17 cellular contexts compared by ENCODE assay signal in the genomic region with DNA sequence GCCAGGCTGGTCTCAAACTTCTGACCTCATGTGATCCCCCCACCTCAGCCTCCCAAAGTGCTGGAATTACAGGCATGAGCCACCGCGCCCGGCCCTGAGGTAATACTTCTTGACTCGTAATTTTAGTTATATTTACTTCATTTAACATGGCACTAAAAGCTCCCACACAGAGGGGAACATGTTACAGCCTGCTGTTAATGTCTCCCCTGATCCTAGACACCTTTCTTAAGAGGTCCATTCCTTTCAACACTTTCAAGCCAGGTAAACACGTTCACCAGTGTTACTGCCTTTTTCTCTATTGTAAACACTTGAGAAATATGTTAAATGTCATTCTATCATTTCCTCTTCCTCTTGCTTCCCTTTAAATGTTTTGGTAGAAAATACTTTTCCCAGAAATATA.
DNase-seq lines count a peak whose midpoint lies in the region; ATAC-seq, FAIRE-seq and TF ChIP-seq lines count a peak whose summit lies in the region.
"Had no signal": no experiment of that assay in that cellular context is flagged by ENCODE, and none has a peak within 500 bp of the region (broad histone marks: within the 10 kb centered on the region; RNA-seq: fewer than 3 reads in every experiment).

No MANE protein-coding gene starts in this region.

- 0 out of 2 replicates have a peak overlapping the region, but pooled peaks have one; percentile 78 for H3K27ac ChIP-seq in ACC112 (ENCODE audit: low read depth, low read length)
- peak overlapping the region; percentile 52 for H3K27ac ChIP-seq in astrocyte (ENCODE audit: low read depth, low read length)
- H3K27ac ChIP-seq in hepatocyte, result peak overlapping the region; percentile 17
- H3K27ac ChIP-seq in heart left ventricle, result no peak overlapping the region
- H3K27ac ChIP-seq: A549, SJSA1 had no signal

- H3K9me3 ChIP-seq in astrocyte (ENCODE audit: insufficient read depth, low read depth, low read length), result no peaks in the 10 kb centered on the region
- H3K9me3 ChIP-seq in hepatocyte (ENCODE audit: low read depth), result no peaks in the 10 kb centered on the region
- no peaks in the 10 kb centered on the region for H3K9me3 ChIP-seq in heart left ventricle
- H3K9me3 ChIP-seq: A549, SJSA1 had no signal

- WGBS in hepatocyte (ENCODE audit: low lambda C conversion rate, missing lambda C conversion rate), result 70% methylated on average over 5 of the region's 5 CpGs
- WGBS in heart left ventricle, 4 donors, result 68 to 79% (median 72%) methylated on average over 5 of the region's 5 CpGs

- H3K4me3 Mint-ChIP-seq in astrocyte (ENCODE audit: unreplicated experiment), result no peak overlapping the region
- H3K4me3 Mint-ChIP-seq: H9 had no signal

- no peak overlapping the region for H3K4me3 ChIP-seq in ACC112 (ENCODE audit: low read depth, low read length)
- no peak overlapping the region for H3K4me3 ChIP-seq in astrocyte (ENCODE audit: insufficient read depth, low read depth, low read length)
- no peak overlapping the region for H3K4me3 ChIP-seq in hepatocyte
- no peak overlapping the region for H3K4me3 ChIP-seq in heart left ventricle
- H3K4me3 ChIP-seq: A549, K562, SJSA1 had no signal

- peak; percentile 52 for DNase-seq in HT-29 (ENCODE audit: low spot score)
- no peak for DNase-seq in astrocyte (ENCODE audit: low read depth)
- no peak for DNase-seq in hepatocyte (ENCODE audit: low spot score)
- DNase-seq in stimulated activated naive CD8-positive, alpha-beta T cell treated with anti-CD3 and anti-CD28 coated beads, Interleukin-15, Interleukin-2, amounts not matched to agents 100 U/mL and 50 U/mL, for 24 hours, result no peak
- no peak for DNase-seq in NCI-H1417 treated with DMSO at 0.1 percent for 48 hours (lab: John Stamatoyannopoulos, UW)
- DNase-seq in heart left ventricle, result no peak
- DNase-seq: C1 segment of cervical spinal cord, H9, NCI-H1436, NCI-H345, NCI-H526, OCI-M1 had no signal

- H3K4me2 ChIP-seq in astrocyte (ENCODE audit: low read length) (peak overlapping the region; percentile 55), hepatocyte (no peak overlapping the region)

- intact Hi-C loops in heart left ventricle (cut with DNase I), result no loop called here

- H3K36me3 Mint-ChIP-seq in astrocyte (ENCODE audit: low read depth, unreplicated experiment), result no peaks in the 10 kb centered on the region

- peaks cover 19% of the 10 kb centered on the region for H3K4me1 Mint-ChIP-seq in astrocyte (ENCODE audit: low read depth, unreplicated experiment)

- no peak overlapping the region for H3K27ac Mint-ChIP-seq in astrocyte (ENCODE audit: unreplicated experiment)
- H3K27ac Mint-ChIP-seq: H9 had no signal

- FAIRE-seq in astrocyte (lab: Jason Lieb, UNC), result no peak
- FAIRE-seq: A549, K562 had no signal

- TF ChIP-seq CTCF in astrocyte (IDR thresholded peaks at IDR 0.05; ENCODE audit: insufficient read depth, low read depth, low read length), result no peak
- TF ChIP-seq CTCF in hepatocyte (IDR thresholded peaks at IDR 0.05; ENCODE audit: poor library complexity), result no peak
- no peak for TF ChIP-seq CTCF in heart left ventricle (IDR thresholded peaks at IDR 0.05)

- no peak overlapping the region for H3K9ac ChIP-seq in astrocyte (ENCODE audit: low read length)

- H2AFZ ChIP-seq in ACC112 (ENCODE audit: low read length, unreplicated experiment) (no peak overlapping the region), astrocyte (ENCODE audit: low read depth, low read length) (no peak overlapping the region), hepatocyte (no peak overlapping the region)

- H3K9me3 Mint-ChIP-seq in astrocyte (ENCODE audit: unreplicated experiment), result no peaks in the 10 kb centered on the region
- H3K9me3 Mint-ChIP-seq: H9 had no signal

- no peaks in the 10 kb centered on the region for H3K27me3 ChIP-seq in ACC112 (ENCODE audit: insufficient read depth, low read length)
- no peaks in the 10 kb centered on the region for H3K27me3 ChIP-seq in astrocyte (ENCODE audit: insufficient read depth, low read length)
- no peaks in the 10 kb centered on the region for H3K27me3 ChIP-seq in hepatocyte
- no peaks in the 10 kb centered on the region for H3K27me3 ChIP-seq in heart left ventricle
- H3K27me3 ChIP-seq: SJSA1 had no signal

- H3K9me2 ChIP-seq in hepatocyte (replicated peaks; ENCODE audit: insufficient read depth), result no peaks in the 10 kb centered on the region

- H3K27me3 Mint-ChIP-seq in astrocyte (ENCODE audit: low read depth, unreplicated experiment), result no peaks in the 10 kb centered on the region

- H4K20me1 ChIP-seq in astrocyte (ENCODE audit: insufficient read depth, low read length) (no peaks in the 10 kb centered on the region), hepatocyte (ENCODE audit: insufficient read depth, poor library complexity, severe bottlenecking) (no peaks in the 10 kb centered on the region)

- H3K36me3 ChIP-seq in ACC112 (ENCODE audit: insufficient read depth, low read length), result no peaks in the 10 kb centered on the region
- H3K36me3 ChIP-seq in astrocyte (ENCODE audit: insufficient read depth, low read length), result no peaks in the 10 kb centered on the region
- H3K36me3 ChIP-seq in hepatocyte (replicated peaks; ENCODE audit: insufficient read depth, low read depth), result no peaks in the 10 kb centered on the region
- H3K36me3 ChIP-seq in heart left ventricle, result no peaks in the 10 kb centered on the region
- H3K36me3 ChIP-seq: SJSA1 had no signal

- no peak for ATAC-seq in stimulated activated naive CD8-positive, alpha-beta T cell treated with anti-CD3 and anti-CD28 coated beads, Interleukin-15, Interleukin-2, amounts not matched to agents 100 U/mL and 50 U/mL, for 24 hours
- no peak for ATAC-seq in HG02885 (IDR thresholded peaks at IDR 0.05; ENCODE audit: poor library complexity, unreplicated experiment)
- no peak for ATAC-seq in heart left ventricle
- ATAC-seq: A549, K562 had no signal

- TF ChIP-seq POLR2A in heart left ventricle (IDR thresholded peaks at IDR 0.05), result no peak

- H3K79me2 ChIP-seq in ACC112 (ENCODE audit: control insufficient read depth, insufficient read depth, low read length, unreplicated experiment), result no peaks in the 10 kb centered on the region
- H3K79me2 ChIP-seq in astrocyte (ENCODE audit: insufficient read depth, low read length), result no peaks in the 10 kb centered on the region
- H3K79me2 ChIP-seq in hepatocyte, result no peaks in the 10 kb centered on the region

- H3K4me1 ChIP-seq in ACC112 (ENCODE audit: control insufficient read depth, insufficient read depth, low read length, unreplicated experiment) (peaks cover 21% of the 10 kb centered on the region), astrocyte (ENCODE audit: insufficient read depth, low read length) (peaks cover 18% of the 10 kb centered on the region), hepatocyte (ENCODE audit: insufficient read depth) (peaks cover 10% of the 10 kb centered on the region), heart left ventricle (no peaks in the 10 kb centered on the region)

Comparison
In these comparisons a context has a peak if more than half of its experiments do, and no peak if none do; other contexts are left out.
1. H3K27ac ChIP-seq: peak in ACC112 (single experiment), astrocyte (single experiment) and hepatocyte (single experiment); none in heart left ventricle (0 of 12).